30 cellular contexts compared by ENCODE assay signal in the genomic region with DNA sequence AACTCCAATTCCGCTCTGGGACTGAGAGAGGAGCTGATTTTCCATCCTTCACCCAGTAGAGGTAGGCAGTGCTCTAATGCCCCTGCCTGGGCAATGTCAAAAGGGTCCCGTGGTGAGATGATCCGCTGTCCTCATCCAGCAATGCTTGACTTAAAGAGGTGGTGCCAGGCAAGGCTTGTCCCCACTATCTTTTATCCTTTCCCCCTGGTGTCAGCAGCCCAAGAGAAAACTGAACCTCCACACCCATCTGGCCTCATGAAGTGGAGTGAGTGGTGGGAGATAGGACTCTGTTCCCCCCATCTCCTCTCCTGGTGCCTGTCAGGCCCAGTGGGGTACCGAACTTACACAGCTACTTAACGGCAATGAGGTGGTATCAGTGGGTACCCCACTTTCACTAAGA.
"Had no signal": no experiment of that assay in that cellular context is flagged by ENCODE, and none has a peak within 500 bp of the region (broad histone marks: within the 10 kb centered on the region; RNA-seq: fewer than 3 reads in every experiment).

No MANE protein-coding gene starts in this region.

- H3K9me3 Mint-ChIP-seq: natural killer cell had no signal

- H3K4me2 ChIP-seq: neural progenitor cell had no signal

- H3K27ac ChIP-seq: neural progenitor cell, neutrophil, ovary, parathyroid adenoma, psoas muscle, right lobe of liver, sigmoid colon, stomach, thoracic aorta, thyroid gland, tibial nerve, upper lobe of left lung, vagina had no signal

- H3K4me3 Mint-ChIP-seq: naive thymus-derived CD4-positive, alpha-beta T cell; natural killer cell; nephron; neural progenitor cell; stimulated activated effector memory CD8-positive, alpha-beta T cell treated with anti-CD3 and anti-CD28 coated beads, Interleukin-12 subunit alpha, Interleukin-12 subunit beta, amount 100 ng/mL, for 72 hours; stimulated activated naive B cell treated with anti-CD40 and anti-IgM and Interleukin-4, amounts not matched to agents 10 μg/mL and 1 μg/mL and 100 μg/mL, for 72 hours; stimulated activated naive CD8-positive, alpha-beta T cell treated with anti-CD3 and anti-CD28 coated beads, Interleukin-15, Interleukin-2, amounts not matched to agents 100 ng/mL and 50 ng/mL, for 24 hours had no signal

- H3K36me3 ChIP-seq: neural progenitor cell, neutrophil, ovary, right lobe of liver, sigmoid colon, stomach, thoracic aorta, thyroid gland, tibial nerve, upper lobe of left lung, vagina had no signal

- H3K4me3 ChIP-seq: neural progenitor cell, ovary, psoas muscle, right lobe of liver, sigmoid colon, stomach, thoracic aorta, thyroid gland, tibial nerve, upper lobe of left lung, vagina had no signal

- H3K4me1 Mint-ChIP-seq: naive thymus-derived CD4-positive, alpha-beta T cell; natural killer cell; nephron; stimulated activated effector memory CD8-positive, alpha-beta T cell treated with anti-CD3 and anti-CD28 coated beads, Interleukin-12 subunit alpha, Interleukin-12 subunit beta, amount 100 ng/mL, for 72 hours; stimulated activated naive B cell treated with anti-CD40 and anti-IgM and Interleukin-4, amounts not matched to agents 10 μg/mL and 1 μg/mL and 100 μg/mL, for 72 hours had no signal

- DNase-seq: naive thymus-derived CD4-positive, alpha-beta T cell; natural killer cell; nucleus accumbens; ovary; posterior cingulate gyrus; psoas muscle; right cardiac atrium; right lobe of liver; sigmoid colon; small intestine; stimulated activated CD4-positive, alpha-beta T cell treated with anti-CD3 and anti-CD28 coated beads, Interleukin-15, amount 100 ng/mL, for 24 hours; stimulated activated CD4-positive, alpha-beta T cell treated with anti-CD3 and anti-CD28 coated beads, Interleukin-2, amount 100 ng/mL, for 24 hours; stimulated activated CD4-positive, alpha-beta T cell treated with anti-CD3 and anti-CD28 coated beads, Interleukin-2, amount 100 ng/mL, for 48 hours; stimulated activated CD4-positive, alpha-beta T cell treated with anti-CD3 and anti-CD28 coated beads, Interleukin-4, amount 100 ng/mL, for 24 hours; stimulated activated naive B cell treated with anti-CD40 and anti-IgM and Interleukin-4, amounts not matched to agents 10 μg/mL and 1 μg/mL and 100 μg/mL, for 72 hours; stimulated activated naive CD4-positive, alpha-beta T cell treated with Interleukin-2 at 50 U/mL for 16 hours; stomach; thyroid gland; trophoblast cell; upper lobe of left lung had no signal

- H3K36me3 Mint-ChIP-seq: naive thymus-derived CD4-positive, alpha-beta T cell; natural killer cell; neural progenitor cell; stimulated activated effector memory CD8-positive, alpha-beta T cell treated with anti-CD3 and anti-CD28 coated beads, Interleukin-12 subunit alpha, Interleukin-12 subunit beta, amount 100 ng/mL, for 72 hours; stimulated activated naive B cell treated with anti-CD40 and anti-IgM and Interleukin-4, amounts not matched to agents 10 μg/mL and 1 μg/mL and 100 μg/mL, for 72 hours had no signal

- H3K9ac ChIP-seq: neural progenitor cell, parathyroid adenoma had no signal

- H2AFZ ChIP-seq: neural progenitor cell, parathyroid adenoma had no signal

- H3K9me3 ChIP-seq: neutrophil, ovary, right lobe of liver, thoracic aorta, thyroid gland, upper lobe of left lung, vagina had no signal

- H3K4me1 ChIP-seq: parathyroid adenoma, psoas muscle, right lobe of liver, sigmoid colon, stomach, thyroid gland, tibial nerve, upper lobe of left lung, vagina had no signal

- H3K27ac Mint-ChIP-seq: naive thymus-derived CD4-positive, alpha-beta T cell; natural killer cell; nephron; neural progenitor cell; progenitor cell of endocrine pancreas; stimulated activated effector memory CD8-positive, alpha-beta T cell treated with anti-CD3 and anti-CD28 coated beads, Interleukin-12 subunit alpha, Interleukin-12 subunit beta, amount 100 ng/mL, for 72 hours; stimulated activated naive B cell treated with anti-CD40 and anti-IgM and Interleukin-4, amounts not matched to agents 10 μg/mL and 1 μg/mL and 100 μg/mL, for 72 hours; stimulated activated naive CD8-positive, alpha-beta T cell treated with anti-CD3 and anti-CD28 coated beads, Interleukin-15, Interleukin-2, amounts not matched to agents 100 ng/mL and 50 ng/mL, for 24 hours had no signal

- H3K27me3 ChIP-seq: neural progenitor cell, neutrophil, ovary, right lobe of liver, sigmoid colon, stomach, thyroid gland, tibial nerve, upper lobe of left lung, vagina had no signal
